Comparison of ENCODE assay signal across 8 cellular contexts in the genomic region with DNA sequence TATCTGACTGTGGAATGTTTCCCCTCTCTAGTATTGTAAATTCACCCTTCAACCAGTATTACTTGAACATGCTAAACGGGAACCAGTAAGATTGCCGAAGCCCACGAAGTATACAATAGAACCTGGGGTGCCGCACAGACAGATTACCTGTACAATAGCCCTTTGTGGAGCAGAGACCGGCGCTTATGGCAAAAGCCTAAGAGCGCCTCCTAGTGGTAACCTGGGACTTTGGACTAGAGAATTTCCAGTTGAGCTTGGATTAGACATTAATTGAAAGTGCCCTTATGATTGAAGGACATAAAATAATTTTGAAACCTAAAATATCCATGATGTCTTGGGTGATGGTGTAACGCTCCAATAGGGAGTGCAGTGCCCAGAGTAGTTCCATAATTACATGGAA. TPM values are rescaled to one million over a fixed set of nuclear protein-coding genes. Genes with fewer than 3 reads are reported as not detected.
DNase-seq lines count a peak whose midpoint lies in the region; ATAC-seq and TF ChIP-seq lines count a peak whose summit lies in the region.

No MANE protein-coding gene starts in this region.

- intact Hi-C loops in esophagus muscularis mucosa (cut with DNase I), result loop anchor here (2.0 to 10.0 kb wide), 2 partner anchors 140 to 192 kb away; a partner anchor contains a TSS

- H3K27me3 Mint-ChIP-seq in CD8-positive, alpha-beta memory T cell, result peaks cover 0 to 3% of the 10 kb centered on the region in 2 donors
- no peaks in the 10 kb centered on the region for H3K27me3 Mint-ChIP-seq in naive thymus-derived CD8-positive, alpha-beta T cell

- H3K27ac ChIP-seq in CD8-positive, alpha-beta memory T cell (ENCODE audit: low read depth, low read length), result no peak overlapping the region
- H3K27ac ChIP-seq in esophagus muscularis mucosa (replicated peaks in 1 of 4), result no peak overlapping the region

- peak; percentile 51 to 79 (median 63) for DNase-seq in CD8-positive, alpha-beta memory T cell
- peak; percentile 17 for DNase-seq in HT1080 (ENCODE audit: low read depth)
- peak; percentile 62 for DNase-seq in NT2/D1 (ENCODE audit: low read depth, low spot score)
- DNase-seq in activated CD8-positive, alpha-beta memory T cell treated with anti-CD3 and anti-CD28 coated beads, Interleukin-2, amount 50 U/mL, for 48 hours, result peak; percentile 70
- DNase-seq in esophagus muscularis mucosa (ENCODE audit: extremely low spot score), result no peak
- peak; percentile 43 to 86 (median 66) for DNase-seq in naive thymus-derived CD8-positive, alpha-beta T cell
- peak; percentile 50 for DNase-seq in stimulated activated naive CD4-positive, alpha-beta T cell treated with Interleukin-2 at 50 U/mL for 16 hours (lab: John Stamatoyannopoulos, UW)

- peaks cover 6% of the 10 kb centered on the region for H3K4me1 ChIP-seq in CD8-positive, alpha-beta memory T cell (ENCODE audit: insufficient read depth, low read length)
- H3K4me1 ChIP-seq in NT2/D1 (ENCODE audit: insufficient read depth, insufficient read length) (no peaks in the 10 kb centered on the region), esophagus muscularis mucosa (no peaks in the 10 kb centered on the region)

- H3K27me3 ChIP-seq in CD8-positive, alpha-beta memory T cell (ENCODE audit: insufficient read depth, low read length, poor library complexity, severe bottlenecking), result no peaks in the 10 kb centered on the region
- H3K27me3 ChIP-seq in NT2/D1 (ENCODE audit: insufficient read depth, insufficient read length) (no peaks in the 10 kb centered on the region), esophagus muscularis mucosa (no peaks in the 10 kb centered on the region)

- H3K27ac Mint-ChIP-seq in CD8-positive, alpha-beta memory T cell, result peak overlapping the region in 2 of 8 donors; percentile 43 to 54
- peak overlapping the region in 7 of 10 donors; percentile 49 to 85 (median 77) for H3K27ac Mint-ChIP-seq in naive thymus-derived CD8-positive, alpha-beta T cell

- ATAC-seq in naive thymus-derived CD8-positive, alpha-beta T cell, result peak; percentile 56 to 64
- no peak for ATAC-seq in GM19467 (IDR thresholded peaks at IDR 0.05; ENCODE audit: unreplicated experiment)

- no peaks in the 10 kb centered on the region for H3K9me3 Mint-ChIP-seq in CD8-positive, alpha-beta memory T cell
- H3K9me3 Mint-ChIP-seq in naive thymus-derived CD8-positive, alpha-beta T cell, result peaks cover 0 to 9% (median 0%) of the 10 kb centered on the region in 9 donors

- H3K36me3 Mint-ChIP-seq in CD8-positive, alpha-beta memory T cell, result no peaks in the 10 kb centered on the region
- no peaks in the 10 kb centered on the region for H3K36me3 Mint-ChIP-seq in naive thymus-derived CD8-positive, alpha-beta T cell

- no peak overlapping the region for H3K4me3 Mint-ChIP-seq in CD8-positive, alpha-beta memory T cell
- H3K4me3 Mint-ChIP-seq in naive thymus-derived CD8-positive, alpha-beta T cell, result peak overlapping the region in 3 of 10 donors; percentile 37 to 74 (median 48)

- H3K36me3 ChIP-seq in CD8-positive, alpha-beta memory T cell (ENCODE audit: insufficient read depth, low read length), result no peaks in the 10 kb centered on the region
- H3K36me3 ChIP-seq in NT2/D1 (ENCODE audit: insufficient read depth, insufficient read length, low read length), result no peaks in the 10 kb centered on the region
- H3K36me3 ChIP-seq in esophagus muscularis mucosa, result no peaks in the 10 kb centered on the region

- H3K9me3 ChIP-seq in CD8-positive, alpha-beta memory T cell (ENCODE audit: low read length), result no peaks in the 10 kb centered on the region
- no peaks in the 10 kb centered on the region for H3K9me3 ChIP-seq in NT2/D1 (ENCODE audit: insufficient read depth, low read length)
- H3K9me3 ChIP-seq in esophagus muscularis mucosa, result no peaks in the 10 kb centered on the region

- no peak for TF ChIP-seq EP300 in esophagus muscularis mucosa (IDR thresholded peaks at IDR 0.05)

- no peak overlapping the region for H3K9ac ChIP-seq in NT2/D1 (ENCODE audit: insufficient read length, low read depth)

- peaks cover 13 to 27% (median 27%) of the 10 kb centered on the region in 3 donors for H3K4me1 Mint-ChIP-seq in CD8-positive, alpha-beta memory T cell
- peaks cover 11 to 32% (median 27%) of the 10 kb centered on the region in 4 donors for H3K4me1 Mint-ChIP-seq in naive thymus-derived CD8-positive, alpha-beta T cell

- no peak for TF ChIP-seq POLR2A in esophagus muscularis mucosa (IDR thresholded peaks at IDR 0.05; ENCODE audit: low read depth)

- 9% methylated on average over 8 of the region's 8 CpGs for WGBS in esophagus muscularis mucosa

- no peak overlapping the region for H3K4me3 ChIP-seq in CD8-positive, alpha-beta memory T cell (ENCODE audit: low read length)
- H3K4me3 ChIP-seq in NT2/D1 (ENCODE audit: insufficient read length, low read depth) (no peak overlapping the region), esophagus muscularis mucosa (no peak overlapping the region)

- CTCF ChIA-PET in CD8-positive, alpha-beta memory T cell (lab: Charles Lee), result interaction anchor here (0.6 to 2.2 kb wide), 15 partner anchors 10 to 193 kb away, joined by 3 to 16 read pairs (median 4); a partner anchor contains a TSS

- TF ChIP-seq CTCF in esophagus muscularis mucosa (IDR thresholded peaks at IDR 0.05), result peak; percentile 64 to 77 (median 65)

- POLR2A ChIA-PET in CD8-positive, alpha-beta memory T cell (lab: Charles Lee), result interaction anchor here (1.3 to 2.0 kb wide), 2 partner anchors 151 to 167 kb away, joined by 3 to 6 read pairs; a partner anchor contains a TSS
- POLR2A ChIA-PET in naive thymus-derived CD8-positive, alpha-beta T cell (lab: Charles Lee), result interaction anchor here (0.5 to 2.6 kb wide), 6 partner anchors 23 to 193 kb away, joined by 3 to 17 read pairs (median 3); a partner anchor contains a TSS

RNA-seq across cellular contexts. Expression of a gene that starts 14.1 kb away (rescaled TPM):
- total RNA-seq in CD8-positive, alpha-beta memory T cell, result under 1 TPM; 0.60 to 0.79 TPM
- not detected for polyA plus RNA-seq in CD8-positive, alpha-beta memory T cell
- not detected in 2 replicates for total RNA-seq in HT1080 (2014; rRNA removed; shearing (Covaris generic))
- not detected in 2 replicates for polyA plus RNA-seq in HT1080 (2015; cell fraction: cytosol; rRNA removed)
- not detected in 2 replicates for polyA plus RNA-seq in HT1080 (2015; cell fraction: nucleus; rRNA removed)
- under 1 TPM in 3 of 4 donors, not detected in 1; 0.17 to 0.42 (median 0.19) TPM for total RNA-seq in esophagus muscularis mucosa
- 1 to 10 TPM; 2.0 to 2.2 TPM for total RNA-seq in naive thymus-derived CD8-positive, alpha-beta T cell
- polyA plus RNA-seq in naive thymus-derived CD8-positive, alpha-beta T cell, result under 1 TPM; 0.34 to 0.67 (median 0.61) TPM
